8 cellular contexts compared by ENCODE assay signal in genomic region chr15:59691194-59691805, GRCh38. TPM values are rescaled to one million over a fixed set of nuclear protein-coding genes. Genes with fewer than 3 reads are reported as not detected.
DNase-seq lines count a peak whose midpoint lies in the region; ATAC-seq and TF ChIP-seq lines count a peak whose summit lies in the region.

No MANE protein-coding gene starts in this region.

- H3K27me3 Mint-ChIP-seq in activated naive CD4-positive, alpha-beta T cell treated with anti-CD3 and anti-CD28 coated beads for 36 hours (ENCODE audit: low read depth) = no peaks in the 10 kb centered on the region

- peak; percentile 57 for TF ChIP-seq CTCF in AG09309 (IDR thresholded peaks at IDR 0.05; ENCODE audit: control insufficient read depth, insufficient read depth, low read depth, low read length, missing control alignments)
- peak; percentile 57 for TF ChIP-seq CTCF in GM13976 (IDR thresholded peaks at IDR 0.05; ENCODE audit: borderline replicate concordance, control extremely low read depth, extremely low read depth, insufficient read depth, missing control alignments)

- H3K4me3 ChIP-seq in AG09309 (ENCODE audit: control insufficient read depth, low read depth, low read length) = no peak overlapping the region

- H3K36me3 Mint-ChIP-seq in activated naive CD4-positive, alpha-beta T cell treated with anti-CD3 and anti-CD28 coated beads for 36 hours (ENCODE audit: low read depth) = peaks cover 8% of the 10 kb centered on the region

- CTCF ChIA-PET in activated naive CD4-positive, alpha-beta T cell treated with anti-CD3 and anti-CD28 coated beads for 36 hours (lab: Charles Lee) = interaction anchor here (0.6 to 2.3 kb wide), 14 partner anchors 33 to 635 kb away, joined by 3 to 20 read pairs (median 4); no protein-coding TSS in a partner anchor

- ATAC-seq in GM21717 (IDR thresholded peaks at IDR 0.05; ENCODE audit: unreplicated experiment) = no peak
- no peak for ATAC-seq in HG03432 (IDR thresholded peaks at IDR 0.05; ENCODE audit: unreplicated experiment)

- no peaks in the 10 kb centered on the region for H3K9me3 Mint-ChIP-seq in activated naive CD4-positive, alpha-beta T cell treated with anti-CD3 and anti-CD28 coated beads for 36 hours

- no peak overlapping the region for H3K4me3 Mint-ChIP-seq in activated naive CD4-positive, alpha-beta T cell treated with anti-CD3 and anti-CD28 coated beads for 36 hours

- H3K27ac Mint-ChIP-seq in activated naive CD4-positive, alpha-beta T cell treated with anti-CD3 and anti-CD28 coated beads for 36 hours = peak overlapping the region; percentile 56

- in situ Hi-C loops in GM13976 (cut with MboI; ENCODE audit: low sequenced_read_pairs, unreplicated experiment) = no loop called here

- intact Hi-C loops in activated naive CD4-positive, alpha-beta T cell treated with anti-CD3 and anti-CD28 coated beads for 36 hours (cut with micrococcal nuclease) = loop anchor here (1.0 to 10.0 kb wide), 5 partner anchors 34 to 636 kb away; no protein-coding TSS in a partner anchor

- H3K4me1 Mint-ChIP-seq in activated naive CD4-positive, alpha-beta T cell treated with anti-CD3 and anti-CD28 coated beads for 36 hours (ENCODE audit: low read depth) = peaks cover 24% of the 10 kb centered on the region

- DNase-seq in AG09309 (ENCODE audit: low read depth) (no peak), GM13976 (ENCODE audit: low spot score) (peak; percentile 51), NCI-H82 treated with DMSO at 0.1 percent for 48 hours (lab: John Stamatoyannopoulos, UW; ENCODE audit: unreplicated experiment) (peak; percentile 18), globus pallidus (ENCODE audit: low spot score) (peak; percentile 43)
- peak; percentile 65 for DNase-seq in activated naive CD4-positive, alpha-beta T cell treated with anti-CD3 and anti-CD28 coated beads for 36 hours
- DNase-seq in stimulated activated CD4-positive, alpha-beta T cell treated with anti-CD3 and anti-CD28 coated beads, Interleukin-2, amount 100 ng/mL, for 24 hours = peak; percentile 31 to 45

RNA-seq across cellular contexts. Expression of gene BNIP2, which starts 2.2 kb away (rescaled TPM):
- total RNA-seq in activated naive CD4-positive, alpha-beta T cell treated with anti-CD3 and anti-CD28 coated beads for 36 hours = 10 to 100 TPM; 44.2 to 44.7 TPM

RNA-seq across cellular contexts. Expression of gene GTF2A2, which starts 34.0 kb away (rescaled TPM):
- total RNA-seq in activated naive CD4-positive, alpha-beta T cell treated with anti-CD3 and anti-CD28 coated beads for 36 hours = 100 to 1,000 TPM; 146 to 155 TPM
